8 cellular contexts compared by ENCODE assay signal in the genomic region with DNA sequence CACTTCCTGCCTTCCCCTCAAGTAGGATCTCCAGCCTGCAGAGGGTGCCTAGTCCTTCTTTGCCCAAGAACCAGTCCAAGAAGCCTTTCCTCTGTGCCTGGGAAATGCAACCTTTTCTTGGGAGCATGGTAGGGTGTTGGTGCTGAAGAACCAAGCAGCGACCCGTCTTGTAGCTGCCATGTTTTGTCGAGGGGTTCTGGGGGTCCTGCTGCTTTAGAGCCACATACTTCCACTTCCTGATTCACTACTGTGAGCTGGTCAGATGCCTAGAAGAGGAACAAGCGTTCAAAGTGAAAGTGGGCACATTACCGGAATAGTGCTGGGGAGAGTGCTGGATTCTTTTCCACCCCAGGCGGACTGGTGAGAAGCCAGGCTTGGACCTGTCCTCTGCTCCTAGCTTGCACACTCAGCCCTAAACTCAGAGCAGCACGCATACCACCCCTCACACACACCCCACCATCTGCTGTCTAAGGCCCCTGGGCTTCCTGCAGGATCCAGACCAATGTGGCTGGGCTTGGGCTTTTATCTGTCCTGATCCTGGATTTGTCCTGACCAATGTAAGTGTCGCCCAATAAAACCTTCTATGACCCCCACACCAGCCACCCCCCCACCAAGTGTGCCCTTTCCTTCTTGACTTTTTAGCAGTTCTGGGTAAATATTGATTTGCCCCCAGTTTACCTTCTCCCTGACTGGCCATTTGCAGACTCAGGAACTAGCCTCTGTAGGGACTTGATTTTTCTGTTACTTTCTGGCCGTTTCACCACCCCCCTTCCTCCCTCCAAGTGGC. TPM values are rescaled to one million over a fixed set of nuclear protein-coding genes. Genes with fewer than 3 reads are reported as not detected.
A peak's percentile ranks its signal among the peaks of the same experiment; 100 is the strongest.
DNase-seq lines count a peak whose midpoint lies in the region; ATAC-seq and TF ChIP-seq lines count a peak whose summit lies in the region.
"Had no signal": no experiment of that assay in that cellular context is flagged by ENCODE, and none has a peak within 500 bp of the region (broad histone marks: within the 10 kb centered on the region; RNA-seq: fewer than 3 reads in every experiment).

No MANE protein-coding gene starts in this region.

- TF ChIP-seq CTCF in left ventricle myocardium inferior (IDR thresholded peaks at IDR 0.05; ENCODE audit: borderline replicate concordance) (no peak), endodermal cell (conservative IDR thresholded peaks at IDR 0.05) (no peak), vagina (IDR thresholded peaks at IDR 0.05) (no peak)

- no peak for TF ChIP-seq POLR2A in vagina (IDR thresholded peaks at IDR 0.05)

- DNase-seq in left ventricle myocardium inferior (no peak), left ventricle myocardium superior (no peak), endodermal cell (peak; percentile 59), vagina (ENCODE audit: extremely low spot score in 2 of 2) (peak; percentile 90 to 93)
- DNase-seq in effector CD4-positive, alpha-beta T cell, result no peak
- DNase-seq in effector memory CD4-positive, alpha-beta T cell, result no peak
- DNase-seq: stimulated activated CD4-positive, alpha-beta T cell treated with anti-CD3 and anti-CD28 coated beads, Interleukin-2, amount 100 ng/mL, for 24 hours had no signal

- 17% methylated on average over 9 of the region's 9 CpGs; no CpG with 5 or more reads in 1 of the 2 experiments for WGBS in endodermal cell (ENCODE audit: insufficient coverage in 1 of 2, insufficient read length in 1 of 2), 2 experiments

- intact Hi-C loops in left ventricle myocardium inferior (cut with micrococcal nuclease), result no loop called here
- intact Hi-C loops in left ventricle myocardium superior (cut with micrococcal nuclease), result no loop called here
- intact Hi-C loops in vagina (cut with DNase I), result loop anchor here (5.0 to 10.0 kb wide), 2 partner anchors 376 to 723 kb away; no protein-coding TSS in a partner anchor

- H3K27ac Mint-ChIP-seq in endodermal cell, result no peak overlapping the region

- peaks cover 99% of the 10 kb centered on the region for H3K27me3 ChIP-seq in left ventricle myocardium inferior (ENCODE audit: low read depth)
- H3K27me3 ChIP-seq in endodermal cell (ENCODE audit: control insufficient read depth, insufficient read depth, low read length, poor library complexity, severe bottlenecking), result peaks cover 97% of the 10 kb centered on the region
- peaks cover 11% of the 10 kb centered on the region for H3K27me3 ChIP-seq in vagina
- H3K27me3 ChIP-seq in effector memory CD4-positive, alpha-beta T cell (replicated peaks; ENCODE audit: control insufficient read depth, insufficient read depth, low read length, poor library complexity, severe bottlenecking), result peaks cover 82% of the 10 kb centered on the region

- peaks cover 13% of the 10 kb centered on the region for H3K4me1 Mint-ChIP-seq in endodermal cell

- H3K4me1 ChIP-seq in left ventricle myocardium inferior (peaks cover 43% of the 10 kb centered on the region), endodermal cell (ENCODE audit: control insufficient read depth, insufficient read depth, low read length) (peaks cover 4% of the 10 kb centered on the region), vagina (peaks cover 42% of the 10 kb centered on the region)
- peaks cover 35% of the 10 kb centered on the region for H3K4me1 ChIP-seq in effector memory CD4-positive, alpha-beta T cell (ENCODE audit: control insufficient read depth, insufficient read depth, low read length, poor library complexity, severe bottlenecking)

- no peaks in the 10 kb centered on the region for H3K9me3 Mint-ChIP-seq in endodermal cell

- peaks cover 95% of the 10 kb centered on the region for H3K27me3 Mint-ChIP-seq in endodermal cell (ENCODE audit: insufficient read depth)

- H3K9me3 ChIP-seq in left ventricle myocardium inferior (replicated peaks) (no peaks in the 10 kb centered on the region), endodermal cell (ENCODE audit: control insufficient read depth, low read length) (no peaks in the 10 kb centered on the region), vagina (no peaks in the 10 kb centered on the region)
- H3K9me3 ChIP-seq in effector memory CD4-positive, alpha-beta T cell (ENCODE audit: control insufficient read depth, low read length), result no peaks in the 10 kb centered on the region

- H3K27ac ChIP-seq in left ventricle myocardium inferior (replicated peaks), result no peak overlapping the region
- no peak overlapping the region for H3K27ac ChIP-seq in endodermal cell (ENCODE audit: low read depth, low read length)
- H3K27ac ChIP-seq in vagina, result peak overlapping the region; percentile 93
- H3K27ac ChIP-seq in effector memory CD4-positive, alpha-beta T cell (ENCODE audit: insufficient read depth, low read length, poor library complexity, severe bottlenecking), result no peak overlapping the region

- H3K9ac ChIP-seq in endodermal cell (ENCODE audit: extremely low read depth, low read length, poor library complexity, severe bottlenecking), result no peak overlapping the region

- H3K4me3 ChIP-seq in left ventricle myocardium inferior (peak overlapping the region; percentile 51), endodermal cell (ENCODE audit: low read length) (no peak overlapping the region), vagina (peak overlapping the region; percentile 88 to 91)
- H3K4me3 ChIP-seq in effector memory CD4-positive, alpha-beta T cell (ENCODE audit: insufficient read depth, low read depth, low read length, poor library complexity, severe bottlenecking), result no peak overlapping the region

- ATAC-seq in left ventricle myocardium superior, result no peak

- no peak overlapping the region for H3K4me3 Mint-ChIP-seq in endodermal cell

- H3K36me3 ChIP-seq in left ventricle myocardium inferior, result no peaks in the 10 kb centered on the region
- H3K36me3 ChIP-seq in endodermal cell (ENCODE audit: control insufficient read depth, insufficient read depth, low read length), result no peaks in the 10 kb centered on the region
- H3K36me3 ChIP-seq in vagina, result no peaks in the 10 kb centered on the region
- no peaks in the 10 kb centered on the region for H3K36me3 ChIP-seq in effector memory CD4-positive, alpha-beta T cell (ENCODE audit: control insufficient read depth, insufficient read depth, low read length)

- no peaks in the 10 kb centered on the region for H3K36me3 Mint-ChIP-seq in endodermal cell (ENCODE audit: low read depth)

RNA-seq across cellular contexts. Expression of a gene that starts 1.5 kb away (rescaled TPM):
- total RNA-seq in left ventricle myocardium inferior (not detected), left ventricle myocardium superior (not detected), endodermal cell (not detected), vagina (14.5 TPM)
- 0.53 TPM for polyA plus RNA-seq in endodermal cell (2013, experiment 1 of 2)
- polyA plus RNA-seq in endodermal cell (2013, experiment 2 of 2), result 0.29 TPM
- total RNA-seq: T-helper 1 cell treated with Interleukin-12 subunit alpha and Interleukin-12 subunit beta and Interleukin-4 antibody, amounts not matched to agents 30 ng/mL and 1 ng/mL, for 36 hours had no signal

RNA-seq across cellular contexts. Expression of a gene that starts 16.4 kb away (rescaled TPM):
- total RNA-seq in left ventricle myocardium inferior (not detected), left ventricle myocardium superior (not detected), endodermal cell (not detected), vagina (9.8 TPM)
- polyA plus RNA-seq in endodermal cell (2013, experiment 1 of 2), result 1.8 TPM
- polyA plus RNA-seq in endodermal cell (2013, experiment 2 of 2), result 1.4 TPM
- total RNA-seq: T-helper 1 cell treated with Interleukin-12 subunit alpha and Interleukin-12 subunit beta and Interleukin-4 antibody, amounts not matched to agents 30 ng/mL and 1 ng/mL, for 36 hours had no signal

RNA-seq across cellular contexts. Expression of a gene that starts 27.3 kb away (rescaled TPM):
- total RNA-seq in left ventricle myocardium inferior, result not detected
- total RNA-seq in left ventricle myocardium superior, result not detected
- total RNA-seq in endodermal cell, result not detected
- polyA plus RNA-seq in endodermal cell (2013, experiment 1 of 2), result 12.7 TPM
- 8.0 TPM for polyA plus RNA-seq in endodermal cell (2013, experiment 2 of 2)
- 19.2 TPM for total RNA-seq in vagina
- total RNA-seq: T-helper 1 cell treated with Interleukin-12 subunit alpha and Interleukin-12 subunit beta and Interleukin-4 antibody, amounts not matched to agents 30 ng/mL and 1 ng/mL, for 36 hours had no signal

RNA-seq across cellular contexts. Expression of a gene that starts 36.1 kb away (rescaled TPM):
- total RNA-seq in left ventricle myocardium inferior (not detected), left ventricle myocardium superior (not detected), endodermal cell (not detected), vagina (13.0 TPM)
- polyA plus RNA-seq in endodermal cell (2013, experiment 1 of 2), result 23.9 TPM
- 14.3 TPM for polyA plus RNA-seq in endodermal cell (2013, experiment 2 of 2)
- total RNA-seq: T-helper 1 cell treated with Interleukin-12 subunit alpha and Interleukin-12 subunit beta and Interleukin-4 antibody, amounts not matched to agents 30 ng/mL and 1 ng/mL, for 36 hours had no signal

RNA-seq across cellular contexts. Expression of a gene that starts 41.2 kb away (rescaled TPM):
- total RNA-seq in left ventricle myocardium inferior (not detected), left ventricle myocardium superior (not detected), endodermal cell (10 to 100 TPM in 1 of 2 donors, 1 to 10 TPM in 1; 4.9 to 10.7 TPM), vagina (2.5 TPM)
- 1.7 TPM for polyA plus RNA-seq in endodermal cell (2013, experiment 1 of 2)
- 1.3 TPM for polyA plus RNA-seq in endodermal cell (2013, experiment 2 of 2)
- total RNA-seq: T-helper 1 cell treated with Interleukin-12 subunit alpha and Interleukin-12 subunit beta and Interleukin-4 antibody, amounts not matched to agents 30 ng/mL and 1 ng/mL, for 36 hours had no signal

Comparison
In these comparisons a context has a peak if more than half of its experiments do, and no peak if none do; other contexts are left out.
1. DNase-seq: peak in endodermal cell (single experiment) and vagina (2 of 2); none in left ventricle myocardium inferior (single experiment), left ventricle myocardium superior (single experiment), effector CD4-positive, alpha-beta T cell (single experiment) and effector memory CD4-positive, alpha-beta T cell (0 of 3).
2. H3K4me3 ChIP-seq: peak in left ventricle myocardium inferior (single experiment) and vagina (2 of 2); none in endodermal cell (single experiment) and effector memory CD4-positive, alpha-beta T cell (single experiment).
3. RNA of a gene that starts 1.5 kb away (total RNA-seq): 14.5 TPM in vagina (single experiment); not detected in left ventricle myocardium inferior (single experiment), not detected in left ventricle myocardium superior (single experiment) and not detected in endodermal cell; every median in the first group is over 10 times any median in the second.
4. RNA of a gene that starts 16.4 kb away (total RNA-seq): 9.8 TPM in vagina (single experiment); not detected in left ventricle myocardium inferior (single experiment), not detected in left ventricle myocardium superior (single experiment) and not detected in endodermal cell; every median in the first group is over 10 times any median in the second.
5. RNA of a gene that starts 27.3 kb away (total RNA-seq): 19.2 TPM in vagina (single experiment); not detected in endodermal cell, not detected in left ventricle myocardium inferior (single experiment) and not detected in left ventricle myocardium superior (single experiment); every median in the first group is over 10 times any median in the second.